ENCODE assay signal across 9 cellular contexts in the genomic region with DNA sequence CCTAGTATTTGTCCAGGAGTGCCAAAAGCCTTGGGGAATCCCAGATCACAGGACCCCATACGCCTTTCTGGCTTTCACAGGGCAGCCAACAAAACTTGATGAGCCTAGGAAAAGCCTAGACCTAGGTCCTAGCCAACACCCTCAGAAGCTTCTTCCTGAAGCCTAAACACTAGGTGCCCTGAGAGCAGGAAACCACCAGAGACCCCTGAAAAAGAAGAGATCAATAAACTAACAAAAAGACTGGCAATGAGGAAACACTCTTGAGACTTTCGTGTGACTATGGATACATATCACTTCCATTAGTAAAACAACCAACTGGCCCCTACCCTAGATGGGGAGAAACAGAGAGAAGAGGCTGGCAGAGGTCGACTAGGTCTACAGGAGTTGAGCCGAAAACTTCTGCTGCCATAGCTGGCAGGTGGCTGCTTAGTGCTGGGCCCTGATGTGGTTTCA. TPM values are rescaled to one million over a fixed set of nuclear protein-coding genes. Genes with fewer than 3 reads are reported as not detected.
A peak's percentile ranks its signal among the peaks of the same experiment; 100 is the strongest.
DNase-seq lines count a peak whose midpoint lies in the region; ATAC-seq lines count a peak whose summit lies in the region.
"Had no signal": no experiment of that assay in that cellular context is flagged by ENCODE, and none has a peak within 500 bp of the region (broad histone marks: within the 10 kb centered on the region; RNA-seq: fewer than 3 reads in every experiment).

No MANE protein-coding gene starts in this region.

- H3K9me3 Mint-ChIP-seq in stimulated activated memory B cell treated with anti-CD40 and anti-IgM and Interleukin-4, amounts not matched to agents 10 μg/mL and 1 μg/mL and 100 μg/mL, for 72 hours: no peaks in the 10 kb centered on the region

- DNase-seq in SIG-M5 treated with dmso at 0.1 percent for 504 hours (lab: John Stamatoyannopoulos, UW; ENCODE audit: unreplicated experiment): peak; percentile 35
- no peak for DNase-seq in SIG-M5 (lab: John Stamatoyannopoulos, UW)
- DNase-seq in T-helper 17 cell: peak in 1 of 3 donors; percentile 36
- no peak for DNase-seq in NCI-H345 (lab: John Stamatoyannopoulos, UW)
- no peak for DNase-seq in pons (ENCODE audit: low spot score)

- H3K4me3 ChIP-seq in iPS-11a (ENCODE audit: low read depth, low read length): peak overlapping the region; percentile 75

- ATAC-seq in T-helper 17 cell: peak; percentile 72
- ATAC-seq in stimulated activated memory B cell treated with anti-CD40 and anti-IgM and Interleukin-4, amounts not matched to agents 10 μg/mL and 1 μg/mL and 100 μg/mL, for 72 hours: peak; percentile 10
- no peak for ATAC-seq in HG03196 (IDR thresholded peaks at IDR 0.05; ENCODE audit: unreplicated experiment)

- H3K27ac Mint-ChIP-seq in T-helper 17 cell: peak overlapping the region; percentile 97
- H3K27ac Mint-ChIP-seq in stimulated activated memory B cell treated with anti-CD40 and anti-IgM and Interleukin-4, amounts not matched to agents 10 μg/mL and 1 μg/mL and 100 μg/mL, for 72 hours: peak overlapping the region; percentile 87

- H3K27me3 Mint-ChIP-seq in T-helper 17 cell: no peaks in the 10 kb centered on the region
- H3K27me3 Mint-ChIP-seq in stimulated activated memory B cell treated with anti-CD40 and anti-IgM and Interleukin-4, amounts not matched to agents 10 μg/mL and 1 μg/mL and 100 μg/mL, for 72 hours: no peaks in the 10 kb centered on the region

- peak overlapping the region; percentile 94 for H3K4me3 Mint-ChIP-seq in T-helper 17 cell
- peak overlapping the region; percentile 86 for H3K4me3 Mint-ChIP-seq in stimulated activated memory B cell treated with anti-CD40 and anti-IgM and Interleukin-4, amounts not matched to agents 10 μg/mL and 1 μg/mL and 100 μg/mL, for 72 hours

- H3K36me3 Mint-ChIP-seq in T-helper 17 cell (ENCODE audit: low read depth): peaks cover 7% of the 10 kb centered on the region
- H3K36me3 Mint-ChIP-seq in stimulated activated memory B cell treated with anti-CD40 and anti-IgM and Interleukin-4, amounts not matched to agents 10 μg/mL and 1 μg/mL and 100 μg/mL, for 72 hours: peaks cover 30% of the 10 kb centered on the region

- H3K4me1 Mint-ChIP-seq in T-helper 17 cell: peaks cover 43% of the 10 kb centered on the region
- peaks cover 81% of the 10 kb centered on the region for H3K4me1 Mint-ChIP-seq in stimulated activated memory B cell treated with anti-CD40 and anti-IgM and Interleukin-4, amounts not matched to agents 10 μg/mL and 1 μg/mL and 100 μg/mL, for 72 hours

- H3K9me3 ChIP-seq in T-helper 17 cell (ENCODE audit: control insufficient read depth, low read length, poor library complexity, severe bottlenecking): no peaks in the 10 kb centered on the region

RNA-seq across cellular contexts. Expression of gene ORMDL3, which starts 1.2 kb away (rescaled TPM):
- total RNA-seq in T-helper 17 cell: 10 to 100 TPM; 76.0 to 88.9 TPM

RNA-seq across cellular contexts. Expression of gene LRRC3C, which starts 1.4 kb away (rescaled TPM):
- not detected for total RNA-seq in T-helper 17 cell
- total RNA-seq: A172 had no signal

RNA-seq across cellular contexts. Expression of gene GSDMB, which starts 7.7 kb away (rescaled TPM):
- total RNA-seq in T-helper 17 cell: 10 to 100 TPM; 17.2 to 28.6 TPM

RNA-seq across cellular contexts. Expression of gene GSDMA, which starts 36.6 kb away (rescaled TPM):
- under 1 TPM in 1 of 2 donors, not detected in 1; 0.26 TPM for total RNA-seq in T-helper 17 cell
- total RNA-seq: A172 had no signal

RNA-seq across cellular contexts. Expression of gene PSMD3, which starts 54.4 kb away (rescaled TPM):
- total RNA-seq in T-helper 17 cell: 10 to 100 TPM; 51.8 to 63.9 TPM
